In the genomic region with DNA sequence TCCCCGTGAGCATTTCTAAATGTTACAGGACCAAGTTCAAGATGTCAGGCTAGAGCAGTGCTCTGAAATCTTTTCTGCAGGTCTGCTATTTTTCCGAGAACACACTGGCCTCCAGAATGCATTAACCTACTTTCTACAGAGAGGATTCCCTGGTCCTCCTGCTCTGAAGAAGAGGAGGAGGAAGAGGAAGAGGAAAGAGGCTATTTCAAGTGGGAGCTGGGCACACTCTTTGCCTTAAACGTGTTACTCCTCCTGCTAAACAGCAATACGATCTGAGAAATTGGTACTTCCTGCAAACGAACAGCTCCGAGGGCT, we compare ENCODE assay signal across 8 cellular contexts.
DNase-seq lines count a peak whose midpoint lies in the region; ATAC-seq and TF ChIP-seq lines count a peak whose summit lies in the region.

No MANE protein-coding gene starts in this region.

- H3K27me3 Mint-ChIP-seq in IgD-negative memory B cell = peaks cover 60% of the 10 kb centered on the region
- peaks cover 48 to 90% (median 76%) of the 10 kb centered on the region in 5 donors for H3K27me3 Mint-ChIP-seq in naive thymus-derived CD8-positive, alpha-beta T cell

- peaks cover 3 to 16% (median 14%) of the 10 kb centered on the region in 3 donors for H3K4me1 Mint-ChIP-seq in IgD-negative memory B cell
- H3K4me1 Mint-ChIP-seq in naive thymus-derived CD8-positive, alpha-beta T cell = peaks cover 12 to 18% (median 15%) of the 10 kb centered on the region in 4 donors

- peak overlapping the region; percentile 36; the same call in 1 of the 2 replicates for H3K4me3 ChIP-seq in AG09309 (ENCODE audit: control insufficient read depth, low read depth, low read length)

- H3K36me3 Mint-ChIP-seq in IgD-negative memory B cell = no peaks in the 10 kb centered on the region
- peaks cover 0 to 5% (median 0%) of the 10 kb centered on the region in 3 donors for H3K36me3 Mint-ChIP-seq in naive thymus-derived CD8-positive, alpha-beta T cell

- peaks cover 0 to 2% (median 0%) of the 10 kb centered on the region in 3 donors for H3K9me3 Mint-ChIP-seq in IgD-negative memory B cell
- H3K9me3 Mint-ChIP-seq in naive thymus-derived CD8-positive, alpha-beta T cell = no peaks in the 10 kb centered on the region

- TF ChIP-seq CTCF in AG09309 (IDR thresholded peaks at IDR 0.05; ENCODE audit: control insufficient read depth, insufficient read depth, low read depth, low read length, missing control alignments) = no peak

- peak overlapping the region; percentile 67 to 89 (median 82) for H3K4me3 Mint-ChIP-seq in IgD-negative memory B cell
- peak overlapping the region; percentile 76 to 91 (median 86) for H3K4me3 Mint-ChIP-seq in naive thymus-derived CD8-positive, alpha-beta T cell

- no peak overlapping the region for H3K27ac Mint-ChIP-seq in IgD-negative memory B cell
- peak overlapping the region in 1 of 10 donors; percentile 36 for H3K27ac Mint-ChIP-seq in naive thymus-derived CD8-positive, alpha-beta T cell

- DNase-seq in AG09309 (ENCODE audit: low read depth) (no peak), cerebellar nuclear complex (lab: John Stamatoyannopoulos, UW) (peak; percentile 7 to 34), HCEC 1CT (no peak), Kasumi-1 (lab: John Stamatoyannopoulos, UW) (no peak)
- no peak for DNase-seq in naive thymus-derived CD8-positive, alpha-beta T cell
- no peak for DNase-seq in stimulated activated CD4-positive, alpha-beta T cell treated with anti-CD3 and anti-CD28 coated beads, Interleukin-4, amount 100 ng/mL, for 4 hours

- ATAC-seq in naive thymus-derived CD8-positive, alpha-beta T cell = peak; percentile 71 to 79
- no peak for ATAC-seq in HG02763 (IDR thresholded peaks at IDR 0.05; ENCODE audit: unreplicated experiment)

- POLR2A ChIA-PET in naive thymus-derived CD8-positive, alpha-beta T cell (lab: Charles Lee) = interaction anchor here (0.5 kb wide), 1 partner anchor 276 kb away, joined by 3 read pairs; no protein-coding TSS in a partner anchor

Comparison
In these comparisons a context has a peak if more than half of its experiments do, and no peak if none do; other contexts are left out.
1. DNase-seq: peak in cerebellar nuclear complex (2 of 2); none in AG09309 (single experiment), naive thymus-derived CD8-positive, alpha-beta T cell (0 of 10), HCEC 1CT (single experiment), Kasumi-1 (0 of 2) and stimulated activated CD4-positive, alpha-beta T cell treated with anti-CD3 and anti-CD28 coated beads, Interleukin-4, amount 100 ng/mL, for 4 hours (0 of 2).